ENCODE assay signal across 1 cellular context in the genomic region with DNA sequence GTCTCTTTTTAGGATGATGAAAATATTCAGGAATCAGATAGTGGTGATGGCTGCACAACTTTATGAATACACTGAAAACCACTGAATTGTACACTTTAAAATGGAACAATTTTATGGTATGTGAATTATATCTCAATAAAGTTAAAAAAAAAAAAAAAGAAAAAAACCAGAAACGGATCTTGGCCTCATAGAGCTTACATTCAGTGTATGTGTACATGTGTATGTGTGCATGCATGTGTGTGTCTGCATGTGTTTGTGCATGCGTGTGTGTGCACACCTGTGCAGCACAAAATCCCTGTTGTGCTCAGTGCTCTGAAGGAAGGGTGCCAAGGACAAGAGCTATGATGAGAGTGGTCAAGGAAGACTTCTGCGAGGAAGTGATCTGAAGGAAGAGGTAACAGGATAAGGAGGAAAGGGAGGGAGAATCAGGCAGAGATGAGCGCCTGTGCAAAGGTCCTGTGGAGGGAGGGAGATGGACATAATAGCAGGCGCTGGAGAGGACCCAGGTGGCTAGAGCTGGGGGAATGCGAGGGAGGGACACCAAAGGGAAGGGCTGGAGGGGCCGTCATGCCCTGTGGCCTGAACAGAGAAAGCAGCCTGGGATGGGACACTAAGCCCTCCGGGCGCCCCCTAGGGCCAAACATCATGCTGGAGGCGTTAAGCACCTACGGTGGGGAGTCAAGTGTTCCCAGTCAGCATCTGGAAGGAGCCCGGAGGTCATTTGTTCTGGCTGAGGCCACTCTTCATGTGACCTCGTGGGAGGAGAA.
TF ChIP-seq lines count a peak whose summit lies in the region.

No MANE protein-coding gene starts in this region.

TF ChIP-seq in H1, 55 proteins besides CTCF, POLR2A, EP300 and RAD21:
- peak; percentile 76; the same call in 1 of the 2 replicates for TF ChIP-seq KDM1A (IDR thresholded peaks at IDR 0.05; ENCODE audit: borderline replicate concordance, low read length)
- TF ChIP-seq TEAD4 (IDR thresholded peaks at IDR 0.05; ENCODE audit: low read depth, low read length) = no peak
